Comparison of ENCODE assay signal across 8 cellular contexts in genomic region chr7:132614428-132615076, GRCh38. TPM values are rescaled to one million over a fixed set of nuclear protein-coding genes. Genes with fewer than 3 reads are reported as not detected.
DNase-seq lines count a peak whose midpoint lies in the region; ATAC-seq and TF ChIP-seq lines count a peak whose summit lies in the region.

No MANE protein-coding gene starts in this region.

- H3K4me1 ChIP-seq in DND-41 (ENCODE audit: insufficient read depth, low read length) (peaks cover 4% of the 10 kb centered on the region), foreskin keratinocyte (no peaks in the 10 kb centered on the region)

- H4K20me1 ChIP-seq in DND-41 (ENCODE audit: insufficient read depth, low read length) = no peaks in the 10 kb centered on the region

- H3K27me3 ChIP-seq in DND-41 (ENCODE audit: insufficient read depth, low read length, poor library complexity) (no peaks in the 10 kb centered on the region), foreskin keratinocyte (peaks cover 29% of the 10 kb centered on the region)

- no peak overlapping the region for H3K9ac ChIP-seq in DND-41 (ENCODE audit: low read depth, low read length)

- no peak overlapping the region; the same call in 1 of the 2 replicates for H2AFZ ChIP-seq in DND-41 (ENCODE audit: low read depth, low read length)

- DNase-seq in DND-41 (peak; percentile 34), NCI-H2227 (lab: John Stamatoyannopoulos, UW; ENCODE audit: unreplicated experiment) (peak; percentile 57), foreskin keratinocyte (no peak), omental fat pad (ENCODE audit: low spot score) (no peak), amniotic stem cell (lab: John Stamatoyannopoulos, UW) (no peak), HUDEP-2 (lab: John Stamatoyannopoulos, UW; ENCODE audit: unreplicated experiment in 76 of 76) (no peak), HuH-7.5 (ENCODE audit: low spot score) (no peak)
- DNase-seq in activated CD4-positive, alpha-beta T cell treated with anti-CD3 and anti-CD28 coated beads for 48 hours = no peak

- H3K79me2 ChIP-seq in DND-41 (ENCODE audit: insufficient read depth, low read length) = no peaks in the 10 kb centered on the region

- H3K4me3 ChIP-seq in DND-41 (ENCODE audit: low read depth in 1 of 2, low read length in 2 of 2) = no peak overlapping the region

- ATAC-seq in DND-41 (ENCODE audit: insufficient read depth, low read depth) = peak; percentile 84
- peak; percentile 16 for ATAC-seq in foreskin keratinocyte
- ATAC-seq in omental fat pad (ENCODE audit: low FRiP score) = peak; percentile 54

- no peak overlapping the region for H3K27ac ChIP-seq in DND-41 (ENCODE audit: low read length)
- no peak overlapping the region for H3K27ac ChIP-seq in foreskin keratinocyte

- no peaks in the 10 kb centered on the region for H3K36me3 ChIP-seq in DND-41 (ENCODE audit: insufficient read depth, low read length)

- TF ChIP-seq CTCF in DND-41 (IDR thresholded peaks at IDR 0.05; ENCODE audit: borderline replicate concordance, extremely low read depth, low read length, poor library complexity, severe bottlenecking) (no peak), foreskin keratinocyte (conservative IDR thresholded peaks at IDR 0.05) (peak; percentile 10), omental fat pad (IDR thresholded peaks at IDR 0.05) (no peak)

- no peak overlapping the region for H3K4me2 ChIP-seq in DND-41 (ENCODE audit: insufficient read depth, low read length)

- H3K9me3 ChIP-seq in DND-41 (ENCODE audit: insufficient read depth, low read length, severe bottlenecking) = no peaks in the 10 kb centered on the region

RNA-seq across cellular contexts. Expression of gene PLXNA4, which starts 38.3 kb away (rescaled TPM):
- total RNA-seq in foreskin keratinocyte (not detected in 2 replicates), omental fat pad (100 to 1,000 TPM in 1 of 4 donors, 10 to 100 TPM in 3; 31.4 to 111 (median 41.9) TPM)
- polyA plus RNA-seq in foreskin keratinocyte = not detected in 2 replicates

Comparison
In these comparisons a context has a peak if more than half of its experiments do, and no peak if none do; other contexts are left out.
1. ATAC-seq: peak in every context shown above with its lines; median percentile 84 in DND-41; 54 in omental fat pad; 16 in foreskin keratinocyte.
2. DNase-seq: peak in DND-41 (single experiment) and NCI-H2227 (single experiment); none in foreskin keratinocyte (0 of 2), omental fat pad (single experiment), amniotic stem cell (single experiment), HUDEP-2 (0 of 76), activated CD4-positive, alpha-beta T cell treated with anti-CD3 and anti-CD28 coated beads for 48 hours (single experiment) and HuH-7.5 (single experiment).
3. RNA of gene PLXNA4, which starts 38.3 kb away (total RNA-seq): 31.4 to 111 TPM in omental fat pad; not detected in foreskin keratinocyte; every median in the first group is over 10 times any median in the second.